ENCODE assay signal across 1 cellular context in the genomic region with DNA sequence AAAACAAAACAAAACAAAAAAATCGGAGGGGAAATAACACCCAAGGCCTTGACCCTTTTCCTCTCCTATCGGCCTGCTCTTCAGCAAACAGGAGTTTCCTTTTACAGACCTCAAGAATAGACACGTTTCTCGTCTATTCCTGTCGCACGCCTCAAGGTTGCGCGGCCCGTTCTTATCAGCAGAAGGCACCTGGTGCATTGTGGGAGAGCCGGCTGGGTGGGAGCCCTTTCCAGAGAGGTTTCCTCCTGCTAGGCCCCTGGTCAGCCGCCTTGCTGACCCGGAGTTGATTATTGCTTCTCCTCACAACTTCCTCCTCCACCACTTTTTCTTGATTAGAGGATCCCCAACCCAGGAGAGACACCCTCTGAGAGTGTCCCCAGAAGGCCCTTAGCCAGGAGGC.
A peak's percentile ranks its signal among the peaks of the same experiment; 100 is the strongest.
TF ChIP-seq lines count a peak whose summit lies in the region.

No MANE protein-coding gene starts in this region.

TF ChIP-seq in K562, 482 proteins besides CTCF, POLR2A, EP300 and RAD21 (continued from another document):
- TF ChIP-seq, protein P1, sequence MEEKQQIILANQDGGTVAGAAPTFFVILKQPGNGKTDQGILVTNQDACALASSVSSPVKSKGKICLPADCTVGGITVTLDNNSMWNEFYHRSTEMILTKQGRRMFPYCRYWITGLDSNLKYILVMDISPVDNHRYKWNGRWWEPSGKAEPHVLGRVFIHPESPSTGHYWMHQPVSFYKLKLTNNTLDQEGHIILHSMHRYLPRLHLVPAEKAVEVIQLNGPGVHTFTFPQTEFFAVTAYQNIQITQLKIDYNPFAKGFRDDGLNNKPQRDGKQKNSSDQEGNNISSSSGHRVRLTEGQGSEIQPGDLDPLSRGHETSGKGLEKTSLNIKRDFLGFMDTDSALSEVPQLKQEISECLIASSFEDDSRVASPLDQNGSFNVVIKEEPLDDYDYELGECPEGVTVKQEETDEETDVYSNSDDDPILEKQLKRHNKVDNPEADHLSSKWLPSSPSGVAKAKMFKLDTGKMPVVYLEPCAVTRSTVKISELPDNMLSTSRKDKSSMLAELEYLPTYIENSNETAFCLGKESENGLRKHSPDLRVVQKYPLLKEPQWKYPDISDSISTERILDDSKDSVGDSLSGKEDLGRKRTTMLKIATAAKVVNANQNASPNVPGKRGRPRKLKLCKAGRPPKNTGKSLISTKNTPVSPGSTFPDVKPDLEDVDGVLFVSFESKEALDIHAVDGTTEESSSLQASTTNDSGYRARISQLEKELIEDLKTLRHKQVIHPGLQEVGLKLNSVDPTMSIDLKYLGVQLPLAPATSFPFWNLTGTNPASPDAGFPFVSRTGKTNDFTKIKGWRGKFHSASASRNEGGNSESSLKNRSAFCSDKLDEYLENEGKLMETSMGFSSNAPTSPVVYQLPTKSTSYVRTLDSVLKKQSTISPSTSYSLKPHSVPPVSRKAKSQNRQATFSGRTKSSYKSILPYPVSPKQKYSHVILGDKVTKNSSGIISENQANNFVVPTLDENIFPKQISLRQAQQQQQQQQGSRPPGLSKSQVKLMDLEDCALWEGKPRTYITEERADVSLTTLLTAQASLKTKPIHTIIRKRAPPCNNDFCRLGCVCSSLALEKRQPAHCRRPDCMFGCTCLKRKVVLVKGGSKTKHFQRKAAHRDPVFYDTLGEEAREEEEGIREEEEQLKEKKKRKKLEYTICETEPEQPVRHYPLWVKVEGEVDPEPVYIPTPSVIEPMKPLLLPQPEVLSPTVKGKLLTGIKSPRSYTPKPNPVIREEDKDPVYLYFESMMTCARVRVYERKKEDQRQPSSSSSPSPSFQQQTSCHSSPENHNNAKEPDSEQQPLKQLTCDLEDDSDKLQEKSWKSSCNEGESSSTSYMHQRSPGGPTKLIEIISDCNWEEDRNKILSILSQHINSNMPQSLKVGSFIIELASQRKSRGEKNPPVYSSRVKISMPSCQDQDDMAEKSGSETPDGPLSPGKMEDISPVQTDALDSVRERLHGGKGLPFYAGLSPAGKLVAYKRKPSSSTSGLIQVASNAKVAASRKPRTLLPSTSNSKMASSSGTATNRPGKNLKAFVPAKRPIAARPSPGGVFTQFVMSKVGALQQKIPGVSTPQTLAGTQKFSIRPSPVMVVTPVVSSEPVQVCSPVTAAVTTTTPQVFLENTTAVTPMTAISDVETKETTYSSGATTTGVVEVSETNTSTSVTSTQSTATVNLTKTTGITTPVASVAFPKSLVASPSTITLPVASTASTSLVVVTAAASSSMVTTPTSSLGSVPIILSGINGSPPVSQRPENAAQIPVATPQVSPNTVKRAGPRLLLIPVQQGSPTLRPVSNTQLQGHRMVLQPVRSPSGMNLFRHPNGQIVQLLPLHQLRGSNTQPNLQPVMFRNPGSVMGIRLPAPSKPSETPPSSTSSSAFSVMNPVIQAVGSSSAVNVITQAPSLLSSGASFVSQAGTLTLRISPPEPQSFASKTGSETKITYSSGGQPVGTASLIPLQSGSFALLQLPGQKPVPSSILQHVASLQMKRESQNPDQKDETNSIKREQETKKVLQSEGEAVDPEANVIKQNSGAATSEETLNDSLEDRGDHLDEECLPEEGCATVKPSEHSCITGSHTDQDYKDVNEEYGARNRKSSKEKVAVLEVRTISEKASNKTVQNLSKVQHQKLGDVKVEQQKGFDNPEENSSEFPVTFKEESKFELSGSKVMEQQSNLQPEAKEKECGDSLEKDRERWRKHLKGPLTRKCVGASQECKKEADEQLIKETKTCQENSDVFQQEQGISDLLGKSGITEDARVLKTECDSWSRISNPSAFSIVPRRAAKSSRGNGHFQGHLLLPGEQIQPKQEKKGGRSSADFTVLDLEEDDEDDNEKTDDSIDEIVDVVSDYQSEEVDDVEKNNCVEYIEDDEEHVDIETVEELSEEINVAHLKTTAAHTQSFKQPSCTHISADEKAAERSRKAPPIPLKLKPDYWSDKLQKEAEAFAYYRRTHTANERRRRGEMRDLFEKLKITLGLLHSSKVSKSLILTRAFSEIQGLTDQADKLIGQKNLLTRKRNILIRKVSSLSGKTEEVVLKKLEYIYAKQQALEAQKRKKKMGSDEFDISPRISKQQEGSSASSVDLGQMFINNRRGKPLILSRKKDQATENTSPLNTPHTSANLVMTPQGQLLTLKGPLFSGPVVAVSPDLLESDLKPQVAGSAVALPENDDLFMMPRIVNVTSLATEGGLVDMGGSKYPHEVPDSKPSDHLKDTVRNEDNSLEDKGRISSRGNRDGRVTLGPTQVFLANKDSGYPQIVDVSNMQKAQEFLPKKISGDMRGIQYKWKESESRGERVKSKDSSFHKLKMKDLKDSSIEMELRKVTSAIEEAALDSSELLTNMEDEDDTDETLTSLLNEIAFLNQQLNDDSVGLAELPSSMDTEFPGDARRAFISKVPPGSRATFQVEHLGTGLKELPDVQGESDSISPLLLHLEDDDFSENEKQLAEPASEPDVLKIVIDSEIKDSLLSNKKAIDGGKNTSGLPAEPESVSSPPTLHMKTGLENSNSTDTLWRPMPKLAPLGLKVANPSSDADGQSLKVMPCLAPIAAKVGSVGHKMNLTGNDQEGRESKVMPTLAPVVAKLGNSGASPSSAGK (IDR thresholded peaks at IDR 0.05) = peak; percentile 86
- TF ChIP-seq FOXJ2 (tag; IDR thresholded peaks at IDR 0.05) (no peak), DNMT1 (IDR thresholded peaks at IDR 0.05) (no peak), POLR2H (tag; IDR thresholded peaks at IDR 0.05; ENCODE audit: low read depth) (no peak), HNRNPK (IDR thresholded peaks at IDR 0.05; ENCODE audit: low read depth, low read length, poor library complexity, severe bottlenecking) (no peak), IFI16 (CRISPR knock-in tag; IDR thresholded peaks at IDR 0.05) (no peak)
TF ChIP-seq in K562: peak in this region for 22.
